Comparison of ENCODE assay signal across 25 cellular contexts in the genomic region with DNA sequence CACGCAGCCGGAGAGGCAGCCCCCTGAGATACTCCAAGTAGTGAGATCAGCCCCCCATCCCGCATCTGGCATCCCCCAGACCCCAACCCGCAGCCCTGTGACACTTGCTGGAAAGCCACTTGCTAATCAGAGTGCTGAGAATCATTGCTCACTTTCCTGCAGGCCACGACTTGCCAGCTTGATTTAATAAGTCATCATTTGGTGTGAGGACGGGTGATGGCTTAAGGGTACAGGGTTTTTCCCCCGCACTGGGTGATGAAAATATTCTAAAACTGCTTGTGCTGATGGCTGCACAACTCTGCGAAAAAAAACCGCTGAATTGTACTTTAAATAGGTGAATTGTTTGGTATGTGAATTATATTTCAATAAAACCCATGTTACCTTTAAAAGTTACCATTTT.
"Had no signal": no experiment of that assay in that cellular context is flagged by ENCODE, and none has a peak within 500 bp of the region (broad histone marks: within the 10 kb centered on the region; RNA-seq: fewer than 3 reads in every experiment).

No MANE protein-coding gene starts in this region.

- H3K9me3 ChIP-seq: gastroesophageal sphincter, lower lobe of right lung, spleen, thoracic aorta, upper lobe of left lung, vagina had no signal

- DNase-seq: activated CD4-positive, alpha-beta T cell treated with anti-CD3 and anti-CD28 coated beads, Interleukin-2, amount 50 U/mL, for 4 hours; activated CD8-positive, alpha-beta memory T cell treated with anti-CD3 and anti-CD28 coated beads, Interleukin-2, amount 50 U/mL, for 4 hours; activated effector memory CD4-positive, alpha-beta T cell treated with anti-CD3 and anti-CD28 coated beads, Interleukin-2, amount 50 U/mL, for 16 hours; activated naive CD4-positive, alpha-beta T cell treated with anti-CD3 and anti-CD28 coated beads, Interleukin-2, amount 10 ng/mL, durations not matched to agents 7 days and 5 days; activated T-cell treated with anti-CD3 and anti-CD28 coated beads, Interleukin-2, amount 50 U/mL, for 1 hour; amygdala; dermis blood vessel endothelial cell; effector CD4-positive, alpha-beta T cell; kidney; lower lobe of right lung; mesendoderm; posterior cingulate gyrus; right cardiac atrium; spleen; stimulated activated naive CD4-positive, alpha-beta T cell treated with Interleukin-2 at 50 U/mL for 16 hours; T-helper 2 cell; upper lobe of left lung had no signal

- H3K36me3 ChIP-seq: gastroesophageal sphincter, lower lobe of right lung, thoracic aorta, upper lobe of left lung, vagina had no signal

- H3K27ac ChIP-seq: gastroesophageal sphincter, hepatocyte, lower lobe of right lung, spleen, thoracic aorta, upper lobe of left lung, vagina had no signal

- H3K27me3 ChIP-seq: gastroesophageal sphincter, hepatocyte, spleen, upper lobe of left lung, vagina had no signal

- H3K27me3 Mint-ChIP-seq: activated naive CD4-positive, alpha-beta T cell treated with anti-CD3 and anti-CD28 coated beads, Interleukin-2, amount 10 ng/mL, durations not matched to agents 7 days and 5 days; central memory CD8-positive, alpha-beta T cell had no signal

- H3K4me3 Mint-ChIP-seq: activated naive CD4-positive, alpha-beta T cell treated with anti-CD3 and anti-CD28 coated beads, Interleukin-2, amount 10 ng/mL, durations not matched to agents 7 days and 5 days; activated T-helper 1 cell treated with anti-CD3 and anti-CD28 coated beads, Interleukin-12 subunit alpha, Interleukin-12 subunit beta, Interleukin-2, Interleukin-4 antibody, amounts not matched to agents 30 ng/mL and 10 ng/mL and 1 ng/mL, durations not matched to agents 14 hours and 24 hours and 36 hours; central memory CD8-positive, alpha-beta T cell; nephron had no signal

- ATAC-seq: gastroesophageal sphincter, left lobe of liver, lower lobe of right lung, right cardiac atrium had no signal

- H3K27ac Mint-ChIP-seq: activated naive CD4-positive, alpha-beta T cell treated with anti-CD3 and anti-CD28 coated beads, Interleukin-2, amount 10 ng/mL, durations not matched to agents 7 days and 5 days; activated T-helper 1 cell treated with anti-CD3 and anti-CD28 coated beads, Interleukin-12 subunit alpha, Interleukin-12 subunit beta, Interleukin-2, Interleukin-4 antibody, amounts not matched to agents 30 ng/mL and 10 ng/mL and 1 ng/mL, durations not matched to agents 14 hours and 24 hours and 36 hours; nephron had no signal

- H3K9me3 Mint-ChIP-seq: activated naive CD4-positive, alpha-beta T cell treated with anti-CD3 and anti-CD28 coated beads, Interleukin-2, amount 10 ng/mL, durations not matched to agents 7 days and 5 days; central memory CD8-positive, alpha-beta T cell; nephron had no signal

- H3K4me3 ChIP-seq: gastroesophageal sphincter, hepatocyte, lower lobe of right lung, spleen, thoracic aorta, upper lobe of left lung, vagina had no signal
